In genomic region chr7:30321992-30322637, GRCh38 we compare ENCODE assay signal across 8 cellular contexts.
DNase-seq lines count a peak whose midpoint lies in the region; ATAC-seq and FAIRE-seq lines count a peak whose summit lies in the region.

No MANE protein-coding gene starts in this region.

- H3K36me3 Mint-ChIP-seq in stimulated activated naive CD8-positive, alpha-beta T cell treated with anti-CD3 and anti-CD28 coated beads, Interleukin-15, Interleukin-2, amounts not matched to agents 100 ng/mL and 50 ng/mL, for 24 hours (ENCODE audit: low read depth) = peaks cover 18% of the 10 kb centered on the region

- no peak for FAIRE-seq in urothelium cell line (lab: Jason Lieb, UNC)

- H3K4me1 Mint-ChIP-seq in stimulated activated naive CD8-positive, alpha-beta T cell treated with anti-CD3 and anti-CD28 coated beads, Interleukin-15, Interleukin-2, amounts not matched to agents 100 ng/mL and 50 ng/mL, for 24 hours (ENCODE audit: low read depth) = peaks cover 73% of the 10 kb centered on the region

- H3K27ac Mint-ChIP-seq in stimulated activated naive CD8-positive, alpha-beta T cell treated with anti-CD3 and anti-CD28 coated beads, Interleukin-15, Interleukin-2, amounts not matched to agents 100 ng/mL and 50 ng/mL, for 24 hours = peak overlapping the region; percentile 96

- peak overlapping the region; percentile 86 for H3K4me3 Mint-ChIP-seq in stimulated activated naive CD8-positive, alpha-beta T cell treated with anti-CD3 and anti-CD28 coated beads, Interleukin-15, Interleukin-2, amounts not matched to agents 100 ng/mL and 50 ng/mL, for 24 hours

- H3K27me3 Mint-ChIP-seq in stimulated activated naive CD8-positive, alpha-beta T cell treated with anti-CD3 and anti-CD28 coated beads, Interleukin-15, Interleukin-2, amounts not matched to agents 100 ng/mL and 50 ng/mL, for 24 hours = no peaks in the 10 kb centered on the region

- DNase-seq in CD1c-positive myeloid dendritic cell (ENCODE audit: extremely low spot score) (peak; percentile 65), RPMI8226 (peak; percentile 88), fibroblast of peridontal ligament (ENCODE audit: extremely low read depth) (peak; percentile 42), DMS153 treated with DMSO at 0.1 percent for 48 hours (lab: John Stamatoyannopoulos, UW; ENCODE audit: unreplicated experiment) (no peak), urothelium cell line (ENCODE audit: low spot score) (no peak)

- peak; percentile 68 for ATAC-seq in GM19023 (IDR thresholded peaks at IDR 0.05; ENCODE audit: unreplicated experiment)
- peak; percentile 85 for ATAC-seq in HG03066 (IDR thresholded peaks at IDR 0.05; ENCODE audit: low read depth, unreplicated experiment)

- H3K9me3 Mint-ChIP-seq in stimulated activated naive CD8-positive, alpha-beta T cell treated with anti-CD3 and anti-CD28 coated beads, Interleukin-15, Interleukin-2, amounts not matched to agents 100 ng/mL and 50 ng/mL, for 24 hours = no peaks in the 10 kb centered on the region

Comparison
In these comparisons a context has a peak if more than half of its experiments do, and no peak if none do; other contexts are left out.
1. DNase-seq: peak in CD1c-positive myeloid dendritic cell (single experiment), RPMI8226 (single experiment) and fibroblast of peridontal ligament (single experiment); none in DMS153 treated with DMSO at 0.1 percent for 48 hours (single experiment) and urothelium cell line (single experiment).